ENCODE assay signal across 2 cellular contexts in the genomic region with DNA sequence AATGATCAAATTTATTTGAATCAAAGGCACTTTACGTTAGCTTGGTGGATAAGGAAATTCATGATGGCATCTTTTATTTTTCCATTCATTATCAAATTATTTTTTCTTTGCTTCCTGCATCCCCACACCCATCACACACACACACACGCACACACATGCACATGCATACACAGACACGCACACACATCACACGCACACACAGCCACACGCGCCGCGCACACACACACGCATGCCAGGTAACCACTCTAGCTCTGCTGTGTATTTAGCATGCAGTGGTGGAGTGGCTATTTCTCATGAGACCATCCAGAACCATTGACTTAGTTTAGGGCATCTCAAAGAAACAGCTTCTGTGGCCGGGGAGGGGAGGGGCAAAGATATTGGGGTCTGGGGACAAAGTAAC.
A peak's percentile ranks its signal among the peaks of the same experiment; 100 is the strongest.
TF ChIP-seq lines count a peak whose summit lies in the region.

No MANE protein-coding gene starts in this region.

TF ChIP-seq in GM23338, 12 proteins besides CTCF, POLR2A, EP300 and RAD21 (continues in another document):
- TF ChIP-seq, protein P1, sequence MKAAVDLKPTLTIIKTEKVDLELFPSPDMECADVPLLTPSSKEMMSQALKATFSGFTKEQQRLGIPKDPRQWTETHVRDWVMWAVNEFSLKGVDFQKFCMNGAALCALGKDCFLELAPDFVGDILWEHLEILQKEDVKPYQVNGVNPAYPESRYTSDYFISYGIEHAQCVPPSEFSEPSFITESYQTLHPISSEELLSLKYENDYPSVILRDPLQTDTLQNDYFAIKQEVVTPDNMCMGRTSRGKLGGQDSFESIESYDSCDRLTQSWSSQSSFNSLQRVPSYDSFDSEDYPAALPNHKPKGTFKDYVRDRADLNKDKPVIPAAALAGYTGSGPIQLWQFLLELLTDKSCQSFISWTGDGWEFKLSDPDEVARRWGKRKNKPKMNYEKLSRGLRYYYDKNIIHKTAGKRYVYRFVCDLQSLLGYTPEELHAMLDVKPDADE (IDR thresholded peaks at IDR 0.05), result no peak
- TF ChIP-seq, protein P2, sequence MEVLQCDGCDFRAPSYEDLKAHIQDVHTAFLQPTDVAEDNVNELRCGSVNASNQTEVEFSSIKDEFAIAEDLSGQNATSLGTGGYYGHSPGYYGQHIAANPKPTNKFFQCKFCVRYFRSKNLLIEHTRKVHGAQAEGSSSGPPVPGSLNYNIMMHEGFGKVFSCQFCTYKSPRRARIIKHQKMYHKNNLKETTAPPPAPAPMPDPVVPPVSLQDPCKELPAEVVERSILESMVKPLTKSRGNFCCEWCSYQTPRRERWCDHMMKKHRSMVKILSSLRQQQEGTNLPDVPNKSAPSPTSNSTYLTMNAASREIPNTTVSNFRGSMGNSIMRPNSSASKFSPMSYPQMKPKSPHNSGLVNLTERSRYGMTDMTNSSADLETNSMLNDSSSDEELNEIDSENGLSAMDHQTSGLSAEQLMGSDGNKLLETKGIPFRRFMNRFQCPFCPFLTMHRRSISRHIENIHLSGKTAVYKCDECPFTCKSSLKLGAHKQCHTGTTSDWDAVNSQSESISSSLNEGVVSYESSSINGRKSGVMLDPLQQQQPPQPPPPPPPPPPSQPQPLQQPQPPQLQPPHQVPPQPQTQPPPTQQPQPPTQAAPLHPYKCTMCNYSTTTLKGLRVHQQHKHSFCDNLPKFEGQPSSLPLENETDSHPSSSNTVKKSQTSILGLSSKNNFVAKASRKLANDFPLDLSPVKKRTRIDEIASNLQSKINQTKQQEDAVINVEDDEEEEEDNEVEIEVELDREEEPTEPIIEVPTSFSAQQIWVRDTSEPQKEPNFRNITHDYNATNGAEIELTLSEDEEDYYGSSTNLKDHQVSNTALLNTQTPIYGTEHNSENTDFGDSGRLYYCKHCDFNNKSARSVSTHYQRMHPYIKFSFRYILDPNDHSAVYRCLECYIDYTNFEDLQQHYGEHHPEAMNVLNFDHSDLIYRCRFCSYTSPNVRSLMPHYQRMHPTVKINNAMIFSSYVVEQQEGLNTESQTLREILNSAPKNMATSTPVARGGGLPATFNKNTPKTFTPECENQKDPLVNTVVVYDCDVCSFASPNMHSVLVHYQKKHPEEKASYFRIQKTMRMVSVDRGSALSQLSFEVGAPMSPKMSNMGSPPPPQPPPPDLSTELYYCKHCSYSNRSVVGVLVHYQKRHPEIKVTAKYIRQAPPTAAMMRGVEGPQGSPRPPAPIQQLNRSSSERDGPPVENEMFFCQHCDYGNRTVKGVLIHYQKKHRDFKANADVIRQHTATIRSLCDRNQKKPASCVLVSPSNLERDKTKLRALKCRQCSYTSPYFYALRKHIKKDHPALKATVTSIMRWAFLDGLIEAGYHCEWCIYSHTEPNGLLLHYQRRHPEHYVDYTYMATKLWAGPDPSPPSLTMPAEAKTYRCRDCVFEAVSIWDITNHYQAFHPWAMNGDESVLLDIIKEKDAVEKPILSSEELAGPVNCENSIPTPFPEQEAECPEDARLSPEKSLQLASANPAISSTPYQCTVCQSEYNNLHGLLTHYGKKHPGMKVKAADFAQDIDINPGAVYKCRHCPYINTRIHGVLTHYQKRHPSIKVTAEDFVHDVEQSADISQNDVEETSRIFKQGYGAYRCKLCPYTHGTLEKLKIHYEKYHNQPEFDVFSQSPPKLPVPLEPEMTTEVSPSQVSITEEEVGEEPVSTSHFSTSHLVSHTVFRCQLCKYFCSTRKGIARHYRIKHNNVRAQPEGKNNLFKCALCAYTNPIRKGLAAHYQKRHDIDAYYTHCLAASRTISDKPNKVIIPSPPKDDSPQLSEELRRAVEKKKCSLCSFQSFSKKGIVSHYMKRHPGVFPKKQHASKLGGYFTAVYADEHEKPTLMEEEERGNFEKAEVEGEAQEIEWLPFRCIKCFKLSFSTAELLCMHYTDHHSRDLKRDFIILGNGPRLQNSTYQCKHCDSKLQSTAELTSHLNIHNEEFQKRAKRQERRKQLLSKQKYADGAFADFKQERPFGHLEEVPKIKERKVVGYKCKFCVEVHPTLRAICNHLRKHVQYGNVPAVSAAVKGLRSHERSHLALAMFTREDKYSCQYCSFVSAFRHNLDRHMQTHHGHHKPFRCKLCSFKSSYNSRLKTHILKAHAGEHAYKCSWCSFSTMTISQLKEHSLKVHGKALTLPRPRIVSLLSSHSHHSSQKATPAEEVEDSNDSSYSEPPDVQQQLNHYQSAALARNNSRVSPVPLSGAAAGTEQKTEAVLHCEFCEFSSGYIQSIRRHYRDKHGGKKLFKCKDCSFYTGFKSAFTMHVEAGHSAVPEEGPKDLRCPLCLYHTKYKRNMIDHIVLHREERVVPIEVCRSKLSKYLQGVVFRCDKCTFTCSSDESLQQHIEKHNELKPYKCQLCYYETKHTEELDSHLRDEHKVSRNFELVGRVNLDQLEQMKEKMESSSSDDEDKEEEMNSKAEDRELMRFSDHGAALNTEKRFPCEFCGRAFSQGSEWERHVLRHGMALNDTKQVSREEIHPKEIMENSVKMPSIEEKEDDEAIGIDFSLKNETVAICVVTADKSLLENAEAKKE (CRISPR knock-in tag; IDR thresholded peaks at IDR 0.05), result no peak
- TF ChIP-seq EZH2phosphoT487 (IDR thresholded peaks at IDR 0.05; ENCODE audit: unreplicated experiment), result no peak
- no peak for TF ChIP-seq NANOG (IDR thresholded peaks at IDR 0.05; ENCODE audit: borderline replicate concordance)
- no peak for TF ChIP-seq EZH2 (IDR thresholded peaks at IDR 0.05; ENCODE audit: low read depth, unreplicated experiment)
- TF ChIP-seq, protein P3, sequence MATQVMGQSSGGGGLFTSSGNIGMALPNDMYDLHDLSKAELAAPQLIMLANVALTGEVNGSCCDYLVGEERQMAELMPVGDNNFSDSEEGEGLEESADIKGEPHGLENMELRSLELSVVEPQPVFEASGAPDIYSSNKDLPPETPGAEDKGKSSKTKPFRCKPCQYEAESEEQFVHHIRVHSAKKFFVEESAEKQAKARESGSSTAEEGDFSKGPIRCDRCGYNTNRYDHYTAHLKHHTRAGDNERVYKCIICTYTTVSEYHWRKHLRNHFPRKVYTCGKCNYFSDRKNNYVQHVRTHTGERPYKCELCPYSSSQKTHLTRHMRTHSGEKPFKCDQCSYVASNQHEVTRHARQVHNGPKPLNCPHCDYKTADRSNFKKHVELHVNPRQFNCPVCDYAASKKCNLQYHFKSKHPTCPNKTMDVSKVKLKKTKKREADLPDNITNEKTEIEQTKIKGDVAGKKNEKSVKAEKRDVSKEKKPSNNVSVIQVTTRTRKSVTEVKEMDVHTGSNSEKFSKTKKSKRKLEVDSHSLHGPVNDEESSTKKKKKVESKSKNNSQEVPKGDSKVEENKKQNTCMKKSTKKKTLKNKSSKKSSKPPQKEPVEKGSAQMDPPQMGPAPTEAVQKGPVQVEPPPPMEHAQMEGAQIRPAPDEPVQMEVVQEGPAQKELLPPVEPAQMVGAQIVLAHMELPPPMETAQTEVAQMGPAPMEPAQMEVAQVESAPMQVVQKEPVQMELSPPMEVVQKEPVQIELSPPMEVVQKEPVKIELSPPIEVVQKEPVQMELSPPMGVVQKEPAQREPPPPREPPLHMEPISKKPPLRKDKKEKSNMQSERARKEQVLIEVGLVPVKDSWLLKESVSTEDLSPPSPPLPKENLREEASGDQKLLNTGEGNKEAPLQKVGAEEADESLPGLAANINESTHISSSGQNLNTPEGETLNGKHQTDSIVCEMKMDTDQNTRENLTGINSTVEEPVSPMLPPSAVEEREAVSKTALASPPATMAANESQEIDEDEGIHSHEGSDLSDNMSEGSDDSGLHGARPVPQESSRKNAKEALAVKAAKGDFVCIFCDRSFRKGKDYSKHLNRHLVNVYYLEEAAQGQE (IDR thresholded peaks at IDR 0.05; ENCODE audit: unreplicated experiment), result no peak
- no peak for TF ChIP-seq ZNF331 (CRISPR knock-in tag; IDR thresholded peaks at IDR 0.05; ENCODE audit: low read depth)
- no peak for TF ChIP-seq STAT1 (IDR thresholded peaks at IDR 0.05; ENCODE audit: unreplicated experiment)
- TF ChIP-seq JUNB (IDR thresholded peaks at IDR 0.05; ENCODE audit: unreplicated experiment), result no peak
- TF ChIP-seq CREB1 (CRISPR knock-in tag; IDR thresholded peaks at IDR 0.05; ENCODE audit: low read depth), result no peak

TF ChIP-seq in K562, 482 proteins besides CTCF, POLR2A, EP300 and RAD21:
- TF ChIP-seq PML (IDR thresholded peaks at IDR 0.05; ENCODE audit: low read length) (no peak), POLR2G (IDR thresholded peaks at IDR 0.05; ENCODE audit: low read depth, low read length) (0 out of 2 replicates have a peak, but pooled peaks have one; percentile 33), SUPT5H (IDR thresholded peaks at IDR 0.05) (peak; percentile 40; the same call in 1 of the 2 replicates), POLR2AphosphoS5 (IDR thresholded peaks at IDR 0.05; ENCODE audit: control insufficient read depth, insufficient read depth, low read depth, low read length) (0 out of 2 replicates have a peak, but pooled peaks have one; percentile 15)
- TF ChIP-seq, protein P4, sequence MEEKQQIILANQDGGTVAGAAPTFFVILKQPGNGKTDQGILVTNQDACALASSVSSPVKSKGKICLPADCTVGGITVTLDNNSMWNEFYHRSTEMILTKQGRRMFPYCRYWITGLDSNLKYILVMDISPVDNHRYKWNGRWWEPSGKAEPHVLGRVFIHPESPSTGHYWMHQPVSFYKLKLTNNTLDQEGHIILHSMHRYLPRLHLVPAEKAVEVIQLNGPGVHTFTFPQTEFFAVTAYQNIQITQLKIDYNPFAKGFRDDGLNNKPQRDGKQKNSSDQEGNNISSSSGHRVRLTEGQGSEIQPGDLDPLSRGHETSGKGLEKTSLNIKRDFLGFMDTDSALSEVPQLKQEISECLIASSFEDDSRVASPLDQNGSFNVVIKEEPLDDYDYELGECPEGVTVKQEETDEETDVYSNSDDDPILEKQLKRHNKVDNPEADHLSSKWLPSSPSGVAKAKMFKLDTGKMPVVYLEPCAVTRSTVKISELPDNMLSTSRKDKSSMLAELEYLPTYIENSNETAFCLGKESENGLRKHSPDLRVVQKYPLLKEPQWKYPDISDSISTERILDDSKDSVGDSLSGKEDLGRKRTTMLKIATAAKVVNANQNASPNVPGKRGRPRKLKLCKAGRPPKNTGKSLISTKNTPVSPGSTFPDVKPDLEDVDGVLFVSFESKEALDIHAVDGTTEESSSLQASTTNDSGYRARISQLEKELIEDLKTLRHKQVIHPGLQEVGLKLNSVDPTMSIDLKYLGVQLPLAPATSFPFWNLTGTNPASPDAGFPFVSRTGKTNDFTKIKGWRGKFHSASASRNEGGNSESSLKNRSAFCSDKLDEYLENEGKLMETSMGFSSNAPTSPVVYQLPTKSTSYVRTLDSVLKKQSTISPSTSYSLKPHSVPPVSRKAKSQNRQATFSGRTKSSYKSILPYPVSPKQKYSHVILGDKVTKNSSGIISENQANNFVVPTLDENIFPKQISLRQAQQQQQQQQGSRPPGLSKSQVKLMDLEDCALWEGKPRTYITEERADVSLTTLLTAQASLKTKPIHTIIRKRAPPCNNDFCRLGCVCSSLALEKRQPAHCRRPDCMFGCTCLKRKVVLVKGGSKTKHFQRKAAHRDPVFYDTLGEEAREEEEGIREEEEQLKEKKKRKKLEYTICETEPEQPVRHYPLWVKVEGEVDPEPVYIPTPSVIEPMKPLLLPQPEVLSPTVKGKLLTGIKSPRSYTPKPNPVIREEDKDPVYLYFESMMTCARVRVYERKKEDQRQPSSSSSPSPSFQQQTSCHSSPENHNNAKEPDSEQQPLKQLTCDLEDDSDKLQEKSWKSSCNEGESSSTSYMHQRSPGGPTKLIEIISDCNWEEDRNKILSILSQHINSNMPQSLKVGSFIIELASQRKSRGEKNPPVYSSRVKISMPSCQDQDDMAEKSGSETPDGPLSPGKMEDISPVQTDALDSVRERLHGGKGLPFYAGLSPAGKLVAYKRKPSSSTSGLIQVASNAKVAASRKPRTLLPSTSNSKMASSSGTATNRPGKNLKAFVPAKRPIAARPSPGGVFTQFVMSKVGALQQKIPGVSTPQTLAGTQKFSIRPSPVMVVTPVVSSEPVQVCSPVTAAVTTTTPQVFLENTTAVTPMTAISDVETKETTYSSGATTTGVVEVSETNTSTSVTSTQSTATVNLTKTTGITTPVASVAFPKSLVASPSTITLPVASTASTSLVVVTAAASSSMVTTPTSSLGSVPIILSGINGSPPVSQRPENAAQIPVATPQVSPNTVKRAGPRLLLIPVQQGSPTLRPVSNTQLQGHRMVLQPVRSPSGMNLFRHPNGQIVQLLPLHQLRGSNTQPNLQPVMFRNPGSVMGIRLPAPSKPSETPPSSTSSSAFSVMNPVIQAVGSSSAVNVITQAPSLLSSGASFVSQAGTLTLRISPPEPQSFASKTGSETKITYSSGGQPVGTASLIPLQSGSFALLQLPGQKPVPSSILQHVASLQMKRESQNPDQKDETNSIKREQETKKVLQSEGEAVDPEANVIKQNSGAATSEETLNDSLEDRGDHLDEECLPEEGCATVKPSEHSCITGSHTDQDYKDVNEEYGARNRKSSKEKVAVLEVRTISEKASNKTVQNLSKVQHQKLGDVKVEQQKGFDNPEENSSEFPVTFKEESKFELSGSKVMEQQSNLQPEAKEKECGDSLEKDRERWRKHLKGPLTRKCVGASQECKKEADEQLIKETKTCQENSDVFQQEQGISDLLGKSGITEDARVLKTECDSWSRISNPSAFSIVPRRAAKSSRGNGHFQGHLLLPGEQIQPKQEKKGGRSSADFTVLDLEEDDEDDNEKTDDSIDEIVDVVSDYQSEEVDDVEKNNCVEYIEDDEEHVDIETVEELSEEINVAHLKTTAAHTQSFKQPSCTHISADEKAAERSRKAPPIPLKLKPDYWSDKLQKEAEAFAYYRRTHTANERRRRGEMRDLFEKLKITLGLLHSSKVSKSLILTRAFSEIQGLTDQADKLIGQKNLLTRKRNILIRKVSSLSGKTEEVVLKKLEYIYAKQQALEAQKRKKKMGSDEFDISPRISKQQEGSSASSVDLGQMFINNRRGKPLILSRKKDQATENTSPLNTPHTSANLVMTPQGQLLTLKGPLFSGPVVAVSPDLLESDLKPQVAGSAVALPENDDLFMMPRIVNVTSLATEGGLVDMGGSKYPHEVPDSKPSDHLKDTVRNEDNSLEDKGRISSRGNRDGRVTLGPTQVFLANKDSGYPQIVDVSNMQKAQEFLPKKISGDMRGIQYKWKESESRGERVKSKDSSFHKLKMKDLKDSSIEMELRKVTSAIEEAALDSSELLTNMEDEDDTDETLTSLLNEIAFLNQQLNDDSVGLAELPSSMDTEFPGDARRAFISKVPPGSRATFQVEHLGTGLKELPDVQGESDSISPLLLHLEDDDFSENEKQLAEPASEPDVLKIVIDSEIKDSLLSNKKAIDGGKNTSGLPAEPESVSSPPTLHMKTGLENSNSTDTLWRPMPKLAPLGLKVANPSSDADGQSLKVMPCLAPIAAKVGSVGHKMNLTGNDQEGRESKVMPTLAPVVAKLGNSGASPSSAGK (IDR thresholded peaks at IDR 0.05), result no peak
